In genomic region chr13:34405410-34405809, GRCh38 we compare ENCODE assay signal across 9 cellular contexts.
"Had no signal": no experiment of that assay in that cellular context is flagged by ENCODE, and none has a peak within 500 bp of the region (broad histone marks: within the 10 kb centered on the region; RNA-seq: fewer than 3 reads in every experiment).

No MANE protein-coding gene starts in this region.

- H3K9ac ChIP-seq: GM23248 had no signal

- DNase-seq: GOT3, H7, H9, HCEC 1CT, HFFc6 had no signal

- H3K27ac ChIP-seq: GM23248 had no signal

- H2AFZ ChIP-seq: GM23248, GM23338 had no signal

- H3K4me3 ChIP-seq: GM23248, GM23338, HAP-1 had no signal

- H3K4me1 ChIP-seq: HAP-1 had no signal

- H3K9me3 ChIP-seq: HAP-1 had no signal

- H3K36me3 ChIP-seq: HAP-1 had no signal

- ATAC-seq: GM23338, HCT116 had no signal

- H3K4me2 ChIP-seq: GM23338 had no signal
